ENCODE assay signal across 26 cellular contexts in genomic region chr2:163573652-163574051, GRCh38.
"Had no signal": no experiment of that assay in that cellular context is flagged by ENCODE, and none has a peak within 500 bp of the region (broad histone marks: within the 10 kb centered on the region; RNA-seq: fewer than 3 reads in every experiment).

No MANE protein-coding gene starts in this region.

- H3K4me1 ChIP-seq: Peyer's patch, SJCRH30 had no signal

- H3K27me3 Mint-ChIP-seq: activated CD8-positive, alpha-beta memory T cell treated with anti-CD3 and anti-CD28 coated beads, Interleukin-2, amount 10 ng/mL, durations not matched to agents 7 days and 5 days; activated naive CD8-positive, alpha-beta T cell; activated T-cell treated with anti-CD3 and anti-CD28 coated beads, Interleukin-2, amount 50 U/mL, for 24 hours had no signal

- H3K4me3 ChIP-seq: cardiac muscle cell, Peyer's patch, SJCRH30 had no signal

- H3K27me3 ChIP-seq: brain microvascular endothelial cell, cardiac muscle cell, Peyer's patch, SJCRH30 had no signal

- H3K27ac Mint-ChIP-seq: activated CD8-positive, alpha-beta memory T cell treated with anti-CD3 and anti-CD28 coated beads, Interleukin-2, amount 10 ng/mL, durations not matched to agents 7 days and 5 days; activated naive CD4-positive, alpha-beta T cell treated with anti-CD3 and anti-CD28 coated beads for 36 hours; activated naive CD8-positive, alpha-beta T cell; activated T-cell treated with anti-CD3 and anti-CD28 coated beads, Interleukin-2, amount 50 U/mL, for 24 hours; T-helper 1 cell treated with Interleukin-12 subunit alpha and Interleukin-12 subunit beta and Interleukin-4 antibody, amounts not matched to agents 30 μg/mL and 1 μg/mL, for 36 hours; WTC11 had no signal

- H3K27ac ChIP-seq: brain microvascular endothelial cell, cardiac muscle cell, Peyer's patch, RWPE1, SJCRH30 had no signal

- DNase-seq: activated CD4-positive, alpha-beta T cell treated with anti-CD3 and anti-CD28 coated beads for 48 hours; activated CD4-positive, alpha-beta T cell treated with anti-CD3 and anti-CD28 coated beads, Interleukin-2, amount 50 U/mL, for 4 hours; activated CD4-positive, CD25-positive, alpha-beta regulatory T cell treated with anti-CD3 and anti-CD28 coated beads, Interleukin-2, amount 50 U/mL, for 72 hours; activated CD8-positive, alpha-beta memory T cell treated with anti-CD3 and anti-CD28 coated beads, Interleukin-2, amount 10 ng/mL, durations not matched to agents 7 days and 5 days; activated effector memory CD4-positive, alpha-beta T cell treated with anti-CD3 and anti-CD28 coated beads, Interleukin-2, amount 50 U/mL, for 16 hours; activated naive CD4-positive, alpha-beta T cell treated with anti-CD3 and anti-CD28 coated beads for 36 hours; activated T-cell treated with anti-CD3 and anti-CD28 coated beads, Interleukin-2, amount 50 U/mL, for 24 hours; brain microvascular endothelial cell; Kasumi-1; KBM-7; NCI-H1092; NCI-H1417; NCI-H1930; NCI-H2171; NCI-H2227 treated with DMSO at 0.1 percent for 48 hours; NCI-H446 treated with DMSO at 0.1 percent for 48 hours; NCI-H524 treated with DMSO at 0.1 percent for 48 hours; NCI-H82; Peyer's patch; Right ventricle myocardium superior; SJCRH30 had no signal

- H3K9me3 ChIP-seq: Peyer's patch, SJCRH30 had no signal

- H3K4me3 Mint-ChIP-seq: activated CD8-positive, alpha-beta memory T cell treated with anti-CD3 and anti-CD28 coated beads, Interleukin-2, amount 10 ng/mL, durations not matched to agents 7 days and 5 days; activated naive CD4-positive, alpha-beta T cell treated with anti-CD3 and anti-CD28 coated beads for 36 hours; activated naive CD8-positive, alpha-beta T cell; activated T-cell treated with anti-CD3 and anti-CD28 coated beads, Interleukin-2, amount 50 U/mL, for 24 hours; T-helper 1 cell treated with Interleukin-12 subunit alpha and Interleukin-12 subunit beta and Interleukin-4 antibody, amounts not matched to agents 30 μg/mL and 1 μg/mL, for 36 hours; WTC11 had no signal

- H3K36me3 ChIP-seq: brain microvascular endothelial cell, cardiac muscle cell, Peyer's patch, SJCRH30 had no signal

- H3K4me1 Mint-ChIP-seq: activated CD8-positive, alpha-beta memory T cell treated with anti-CD3 and anti-CD28 coated beads, Interleukin-2, amount 10 ng/mL, durations not matched to agents 7 days and 5 days; WTC11 had no signal

- H3K36me3 Mint-ChIP-seq: activated CD8-positive, alpha-beta memory T cell treated with anti-CD3 and anti-CD28 coated beads, Interleukin-2, amount 10 ng/mL, durations not matched to agents 7 days and 5 days; activated naive CD8-positive, alpha-beta T cell; WTC11 had no signal

- H3K9me3 Mint-ChIP-seq: T-helper 1 cell treated with Interleukin-12 subunit alpha and Interleukin-12 subunit beta and Interleukin-4 antibody, amounts not matched to agents 30 μg/mL and 1 μg/mL, for 36 hours; WTC11 had no signal
